In the genomic region with DNA sequence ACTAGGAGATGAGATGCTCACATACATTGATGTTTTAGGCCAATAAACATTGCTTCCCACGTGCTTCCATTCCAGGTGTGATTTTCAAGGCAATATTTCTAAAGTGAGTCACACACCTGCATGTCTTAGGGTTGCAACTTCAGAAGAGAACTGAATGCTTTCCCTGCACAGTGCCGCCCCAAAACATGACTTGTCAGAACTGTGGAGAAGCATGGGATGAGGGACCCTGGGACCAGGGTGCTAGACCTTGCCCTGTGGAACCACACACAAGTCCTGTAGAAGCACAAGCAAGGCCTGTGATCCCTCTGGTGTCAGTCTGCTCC, we compare ENCODE assay signal across 18 cellular contexts. TPM values are rescaled to one million over a fixed set of nuclear protein-coding genes. Genes with fewer than 3 reads are reported as not detected.
A peak's percentile ranks its signal among the peaks of the same experiment; 100 is the strongest.
DNase-seq lines count a peak whose midpoint lies in the region; ATAC-seq and TF ChIP-seq lines count a peak whose summit lies in the region.
"Not testable (repeated sequence)": the region's sequence is repeated elsewhere in the genome, so short reads cannot be mapped to it uniquely, and the experiment has no call there.
"Had no signal": no experiment of that assay in that cellular context is flagged by ENCODE, and none has a peak within 500 bp of the region (broad histone marks: within the 10 kb centered on the region; RNA-seq: fewer than 3 reads in every experiment).

No MANE protein-coding gene starts in this region.

- in situ Hi-C loops in astrocyte of the spinal cord (cut with HindIII; ENCODE audit: low sequenced_read_pairs): not testable (repeated sequence)

- H3K9me3 ChIP-seq in duodenal mucosa (ENCODE audit: control insufficient read depth in 1 of 2, low read length in 2 of 2); lower lobe of right lung; suprapubic skin: not testable (repeated sequence)

- H3K4me3 Mint-ChIP-seq in HFFc6 (peak overlapping the region; percentile 92), osteocyte (ENCODE audit: unreplicated experiment) (peak overlapping the region; percentile 77)

- peak; percentile 67 for ATAC-seq in foreskin keratinocyte
- not testable (repeated sequence) for ATAC-seq in lower lobe of right lung

- peaks cover 17% of the 10 kb centered on the region for H3K36me3 Mint-ChIP-seq in HFFc6 (ENCODE audit: low read depth)
- H3K36me3 Mint-ChIP-seq in osteocyte (ENCODE audit: unreplicated experiment): peaks cover 12% of the 10 kb centered on the region

- H3K9me3 Mint-ChIP-seq in HFFc6; osteocyte (ENCODE audit: unreplicated experiment): not testable (repeated sequence)

- intact Hi-C loops in lower lobe of right lung (cut with DNase I): not testable (repeated sequence)

- not testable (repeated sequence) for H3K27me3 Mint-ChIP-seq in HFFc6 (ENCODE audit: insufficient read depth); osteocyte (ENCODE audit: unreplicated experiment)

- not testable (repeated sequence) for H3K9ac ChIP-seq in duodenal mucosa (ENCODE audit: low read depth in 1 of 2, low read length in 2 of 2)

- TF ChIP-seq POLR2A in suprapubic skin (IDR thresholded peaks at IDR 0.05): not testable (repeated sequence)

- H3K27me3 ChIP-seq in duodenal mucosa (ENCODE audit: control insufficient read depth in 1 of 2, insufficient read depth in 2 of 2, low read length in 2 of 2); foreskin keratinocyte; lower lobe of right lung (ENCODE audit: low read depth); suprapubic skin: not testable (repeated sequence)

- not testable (repeated sequence) for TF ChIP-seq CTCF in HFFc6 (IDR thresholded peaks at IDR 0.05); astrocyte of the spinal cord (IDR thresholded peaks at IDR 0.05; ENCODE audit: low read depth, low read length); foreskin keratinocyte (conservative IDR thresholded peaks at IDR 0.05); lower lobe of right lung (IDR thresholded peaks at IDR 0.05); osteocyte (IDR thresholded peaks at IDR 0.05); suprapubic skin (IDR thresholded peaks at IDR 0.05)

- not testable (repeated sequence) for TF ChIP-seq EP300 in suprapubic skin (IDR thresholded peaks at IDR 0.05)

- 13% methylated on average over 2 of the region's 2 CpGs for WGBS in suprapubic skin

- DNase-seq in HFFc6; astrocyte of the spinal cord (ENCODE audit: low read depth, low spot score); lower lobe of right lung; osteocyte (ENCODE audit: extremely low spot score, unreplicated experiment); suprapubic skin (ENCODE audit: low spot score in 2 of 2): not testable (repeated sequence)
- DNase-seq in foreskin keratinocyte: peak in 1 of 2 donors; percentile 67

- H3K4me1 Mint-ChIP-seq in HFFc6 (ENCODE audit: low read depth) (peaks cover 25% of the 10 kb centered on the region), osteocyte (ENCODE audit: unreplicated experiment) (peaks cover 30% of the 10 kb centered on the region)

- H3K27ac Mint-ChIP-seq in HFFc6; osteocyte (ENCODE audit: unreplicated experiment): not testable (repeated sequence)

- peaks cover 26% of the 10 kb centered on the region in 2 donors for H3K4me1 ChIP-seq in duodenal mucosa (ENCODE audit: control insufficient read depth in 1 of 2, insufficient read depth in 2 of 2, low read length in 2 of 2)
- peaks cover 18% of the 10 kb centered on the region for H3K4me1 ChIP-seq in foreskin keratinocyte
- H3K4me1 ChIP-seq in lower lobe of right lung: peaks cover 22% of the 10 kb centered on the region
- H3K4me1 ChIP-seq in suprapubic skin: peaks cover 56% of the 10 kb centered on the region

- H3K36me3 ChIP-seq in duodenal mucosa (ENCODE audit: control insufficient read depth in 1 of 2, insufficient read depth in 2 of 2, low read length in 2 of 2): peaks cover 0 to 32% of the 10 kb centered on the region in 2 donors
- peaks cover 32% of the 10 kb centered on the region for H3K36me3 ChIP-seq in lower lobe of right lung
- peaks cover 30% of the 10 kb centered on the region for H3K36me3 ChIP-seq in suprapubic skin

- H3K4me3 ChIP-seq in astrocyte of the spinal cord (ENCODE audit: low read depth, low read length) (peak overlapping the region; percentile 65), duodenal mucosa (ENCODE audit: low read depth in 1 of 2, low read length in 2 of 2) (peak overlapping the region; percentile 68 to 80), lower lobe of right lung (peak overlapping the region; percentile 93), suprapubic skin (peak overlapping the region; percentile 95)

- H3K27ac ChIP-seq in duodenal mucosa (ENCODE audit: low read depth, low read length); lower lobe of right lung: not testable (repeated sequence)
- peak overlapping the region; percentile 28 for H3K27ac ChIP-seq in foreskin keratinocyte
- peak overlapping the region; percentile 99 for H3K27ac ChIP-seq in suprapubic skin

RNA-seq across cellular contexts. Expression of gene CST3, which starts 2.0 kb away (rescaled TPM):
- total RNA-seq in HFFc6 (2021; fragmentation: NEBNext Ultra II Directional; extraction: Animal tissue kit (Norgen Biotek cat#: 25700)): 100 to 1,000 TPM; 211 to 296 (median 234) TPM
- total RNA-seq in foreskin keratinocyte (203 and 226 TPM in 2 replicates), lower lobe of right lung (727 TPM), osteocyte (705 and 710 TPM in 2 replicates), suprapubic skin (100 to 1,000 TPM; 258 to 476 (median 386) TPM)
- 356 and 360 TPM in 2 replicates for polyA plus RNA-seq in foreskin keratinocyte

RNA-seq across cellular contexts. Expression of gene CST9, which starts 30.0 kb away (rescaled TPM):
- not detected for total RNA-seq in HFFc6 (2021; fragmentation: NEBNext Ultra II Directional; extraction: Animal tissue kit (Norgen Biotek cat#: 25700))
- not detected in 2 replicates for total RNA-seq in foreskin keratinocyte
- polyA plus RNA-seq in foreskin keratinocyte: not detected in 2 replicates
- total RNA-seq in lower lobe of right lung: not detected
- not detected in 2 replicates for total RNA-seq in osteocyte
- not detected for total RNA-seq in suprapubic skin
- total RNA-seq: activated CD4-positive, alpha-beta T cell treated with anti-CD3 and anti-CD28 coated beads for 36 hours; adrenal gland; CD8-positive, alpha-beta memory T cell; kidney; natural killer cell; Peyer's patch; posterior vena cava; SJSA1; T-helper 1 cell treated with Interleukin-12 subunit alpha and Interleukin-12 subunit beta and Interleukin-4 antibody, amounts not matched to agents 30 ng/mL and 1 ng/mL, for 36 hours; urinary bladder had no signal
- polyA plus RNA-seq: adrenal gland; CD8-positive, alpha-beta memory T cell; urinary bladder had no signal

RNA-seq across cellular contexts. Expression of gene CST4, which starts 53.1 kb away (rescaled TPM):
- not detected for total RNA-seq in HFFc6 (2021; fragmentation: NEBNext Ultra II Directional; extraction: Animal tissue kit (Norgen Biotek cat#: 25700))
- not detected in 2 replicates for total RNA-seq in foreskin keratinocyte
- polyA plus RNA-seq in foreskin keratinocyte: not detected in 2 replicates
- not detected for total RNA-seq in lower lobe of right lung
- not detected in 2 replicates for total RNA-seq in osteocyte
- total RNA-seq in suprapubic skin: not detected
- total RNA-seq: activated CD4-positive, alpha-beta T cell treated with anti-CD3 and anti-CD28 coated beads for 36 hours; adrenal gland; CD8-positive, alpha-beta memory T cell; H1; kidney; natural killer cell; Peyer's patch; posterior vena cava; SJSA1; T-helper 1 cell treated with Interleukin-12 subunit alpha and Interleukin-12 subunit beta and Interleukin-4 antibody, amounts not matched to agents 30 ng/mL and 1 ng/mL, for 36 hours; urinary bladder had no signal
- polyA plus RNA-seq: adrenal gland; CD8-positive, alpha-beta memory T cell; H1; urinary bladder had no signal
